In genomic region chr12:351197-351596, GRCh38 we compare ENCODE assay signal across 1 cellular context. TPM values are rescaled to one million over a fixed set of nuclear protein-coding genes. Genes with fewer than 3 reads are reported as not detected.
"Had no signal": no experiment of that assay in that cellular context is flagged by ENCODE, and none has a peak within 500 bp of the region (broad histone marks: within the 10 kb centered on the region; RNA-seq: fewer than 3 reads in every experiment).

No MANE protein-coding gene starts in this region.

RNA-seq across cellular contexts. Expression of gene CCDC77, which starts 50.2 kb away (rescaled TPM):
- total RNA-seq: ascending aorta had no signal
